Comparison of ENCODE assay signal across 1 cellular context in genomic region chr4:39675681-39676080, GRCh38.
TF ChIP-seq lines count a peak whose summit lies in the region.
"Not testable (repeated sequence)": the region's sequence is repeated elsewhere in the genome, so short reads cannot be mapped to it uniquely, and the experiment has no call there.

No MANE protein-coding gene starts in this region.

- H3K27ac ChIP-seq in HEK293 (ENCODE audit: extremely low read depth, low read depth, low read length) = not testable (repeated sequence)

- TF ChIP-seq CTCF in HEK293 (tag by site-specific recombination; IDR thresholded peaks at IDR 0.05) = not testable (repeated sequence)

- POLR2A ChIA-PET in HEK293 (lab: Yijun Ruan, JAX) = not testable (repeated sequence)

- H3K9me3 ChIP-seq in HEK293 (ENCODE audit: control insufficient read depth, insufficient read depth, low read depth, low read length) = not testable (repeated sequence)

- CTCF ChIA-PET in HEK293 (lab: Yijun Ruan, JAX) = not testable (repeated sequence)

- not testable (repeated sequence) for H3K36me3 ChIP-seq in HEK293 (ENCODE audit: control insufficient read depth in 2 of 2, insufficient read depth in 1 of 2, low read length in 2 of 2)

- H3K4me1 ChIP-seq in HEK293 (ENCODE audit: control insufficient read depth, insufficient read depth, low read length) = not testable (repeated sequence)

- H3K4me3 ChIP-seq in HEK293 (ENCODE audit: low read depth, low read length) = not testable (repeated sequence)

TF ChIP-seq in HEK293, 187 proteins besides CTCF, POLR2A, EP300 and RAD21:
- TF ChIP-seq ZNF654 (tag by site-specific recombination; IDR thresholded peaks at IDR 0.05; ENCODE audit: low read depth) (peak; percentile 22; the same call in 1 of the 2 replicates), ZNF433 (tag by site-specific recombination; IDR thresholded peaks at IDR 0.05; ENCODE audit: low read depth) (0 out of 2 replicates have a peak, but pooled peaks have one; percentile 21), ZNF510 (tag by site-specific recombination; IDR thresholded peaks at IDR 0.05; ENCODE audit: insufficient replicate concordance) (peak; percentile 48), ZNF555 (tag by site-specific recombination; conservative IDR thresholded peaks at IDR 0.05) (peak; percentile 61), ZNF518A (tag by site-specific recombination; conservative IDR thresholded peaks at IDR 0.05; ENCODE audit: low read depth) (peak; percentile 81), ZNF629 (tag by site-specific recombination; IDR thresholded peaks at IDR 0.05) (0 out of 2 replicates have a peak, but pooled peaks have one; percentile 23), ZBTB8A (tag by site-specific recombination; IDR thresholded peaks at IDR 0.05) (peak; percentile 60), ZNF140 (tag by site-specific recombination; IDR thresholded peaks at IDR 0.05) (peak; percentile 42; the same call in 1 of the 2 replicates), ZNF623 (tag by site-specific recombination; IDR thresholded peaks at IDR 0.05) (peak; percentile 60), ZNF560 (tag by site-specific recombination; IDR thresholded peaks at IDR 0.05; ENCODE audit: borderline replicate concordance) (0 out of 2 replicates have a peak, but pooled peaks have one; percentile 19), ZNF394 (tag by site-specific recombination; IDR thresholded peaks at IDR 0.05; ENCODE audit: borderline replicate concordance) (peak; percentile 83), ZNF558 (tag by site-specific recombination; IDR thresholded peaks at IDR 0.05) (0 out of 2 replicates have a peak, but pooled peaks have one; percentile 26), ZNF426 (tag by site-specific recombination; IDR thresholded peaks at IDR 0.05) (peak; percentile 68)
- TF ChIP-seq, protein P1, sequence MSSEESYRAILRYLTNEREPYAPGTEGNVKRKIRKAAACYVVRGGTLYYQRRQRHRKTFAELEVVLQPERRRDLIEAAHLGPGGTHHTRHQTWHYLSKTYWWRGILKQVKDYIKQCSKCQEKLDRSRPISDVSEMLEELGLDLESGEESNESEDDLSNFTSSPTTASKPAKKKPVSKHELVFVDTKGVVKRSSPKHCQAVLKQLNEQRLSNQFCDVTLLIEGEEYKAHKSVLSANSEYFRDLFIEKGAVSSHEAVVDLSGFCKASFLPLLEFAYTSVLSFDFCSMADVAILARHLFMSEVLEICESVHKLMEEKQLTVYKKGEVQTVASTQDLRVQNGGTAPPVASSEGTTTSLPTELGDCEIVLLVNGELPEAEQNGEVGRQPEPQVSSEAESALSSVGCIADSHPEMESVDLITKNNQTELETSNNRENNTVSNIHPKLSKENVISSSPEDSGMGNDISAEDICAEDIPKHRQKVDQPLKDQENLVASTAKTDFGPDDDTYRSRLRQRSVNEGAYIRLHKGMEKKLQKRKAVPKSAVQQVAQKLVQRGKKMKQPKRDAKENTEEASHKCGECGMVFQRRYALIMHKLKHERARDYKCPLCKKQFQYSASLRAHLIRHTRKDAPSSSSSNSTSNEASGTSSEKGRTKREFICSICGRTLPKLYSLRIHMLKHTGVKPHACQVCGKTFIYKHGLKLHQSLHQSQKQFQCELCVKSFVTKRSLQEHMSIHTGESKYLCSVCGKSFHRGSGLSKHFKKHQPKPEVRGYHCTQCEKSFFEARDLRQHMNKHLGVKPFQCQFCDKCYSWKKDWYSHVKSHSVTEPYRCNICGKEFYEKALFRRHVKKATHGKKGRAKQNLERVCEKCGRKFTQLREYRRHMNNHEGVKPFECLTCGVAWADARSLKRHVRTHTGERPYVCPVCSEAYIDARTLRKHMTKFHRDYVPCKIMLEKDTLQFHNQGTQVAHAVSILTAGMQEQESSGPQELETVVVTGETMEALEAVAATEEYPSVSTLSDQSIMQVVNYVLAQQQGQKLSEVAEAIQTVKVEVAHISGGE (tag by site-specific recombination; conservative IDR thresholded peaks at IDR 0.05; ENCODE audit: low read depth) = peak; percentile 48
